23 cellular contexts compared by ENCODE assay signal in genomic region chr22:38124236-38124974, GRCh38. TPM values are rescaled to one million over a fixed set of nuclear protein-coding genes. Genes with fewer than 3 reads are reported as not detected.
DNase-seq lines count a peak whose midpoint lies in the region; ATAC-seq and TF ChIP-seq lines count a peak whose summit lies in the region.
"Had no signal": no experiment of that assay in that cellular context is flagged by ENCODE, and none has a peak within 500 bp of the region (broad histone marks: within the 10 kb centered on the region; RNA-seq: fewer than 3 reads in every experiment).

No MANE protein-coding gene starts in this region.

- H3K79me2 ChIP-seq in mammary epithelial cell (ENCODE audit: insufficient read depth, low read length), result no peaks in the 10 kb centered on the region

- H3K4me3 Mint-ChIP-seq in activated CD4-positive, alpha-beta T cell treated with anti-CD3 and anti-CD28 coated beads for 36 hours, result no peak overlapping the region
- H3K4me3 Mint-ChIP-seq in HFFc6, result no peak overlapping the region
- H3K4me3 Mint-ChIP-seq in neural crest cell, result no peak overlapping the region

- in situ Hi-C loops in mammary epithelial cell (cut with MboI; ENCODE audit: low sequenced_read_pairs in 2 of 2), result no loop called here

- POLR2A ChIA-PET in activated CD4-positive, alpha-beta T cell treated with anti-CD3 and anti-CD28 coated beads for 36 hours (lab: Charles Lee), result no interaction called here

- H3K4me1 Mint-ChIP-seq in activated CD4-positive, alpha-beta T cell treated with anti-CD3 and anti-CD28 coated beads for 36 hours, result no peaks in the 10 kb centered on the region
- H3K4me1 Mint-ChIP-seq in HFFc6 (ENCODE audit: low read depth) (peaks cover 6% of the 10 kb centered on the region), neural crest cell (peaks cover 4% of the 10 kb centered on the region)

- no TSS peak for BruUV-seq in mammary epithelial cell (replicated peaks; lab: Mats Ljungman, UMichigan)

- TF ChIP-seq CTCF in HFFc6 (IDR thresholded peaks at IDR 0.05) (0 out of 2 replicates have a peak, but pooled peaks have one; percentile 24), mammary epithelial cell (conservative IDR thresholded peaks at IDR 0.05 in 1 of 2, IDR thresholded peaks at IDR 0.05 in 1 of 2; ENCODE audit: extremely low read depth in 1 of 2, insufficient read depth in 1 of 2, low read depth in 1 of 2, low read length in 2 of 2) (peak; percentile 4 to 31), neural crest cell (conservative IDR thresholded peaks at IDR 0.05) (no peak)

- no peaks in the 10 kb centered on the region for H3K9me3 Mint-ChIP-seq in activated CD4-positive, alpha-beta T cell treated with anti-CD3 and anti-CD28 coated beads for 36 hours (ENCODE audit: low read depth)
- H3K9me3 Mint-ChIP-seq in HFFc6 (no peaks in the 10 kb centered on the region), neural crest cell (no peaks in the 10 kb centered on the region)

- H3K27ac ChIP-seq in mammary epithelial cell (ENCODE audit: insufficient read depth, low read depth, low read length), result no peak overlapping the region
- H3K27ac ChIP-seq: C4-2B, left lung, prostate gland had no signal

- no peak for DNase-seq in activated CD4-positive, alpha-beta T cell treated with anti-CD3 and anti-CD28 coated beads for 36 hours
- DNase-seq in activated CD4-positive, alpha-beta T cell treated with anti-CD3 and anti-CD28 coated beads, Interleukin-2, amount 50 U/mL, for 1 hour, result no peak
- DNase-seq in HFFc6 (no peak), mammary epithelial cell (peak; percentile 93), neural crest cell (ENCODE audit: low read depth, low spot score) (no peak), HuH-7.5 (ENCODE audit: low spot score) (no peak), NCI-H2227 (lab: John Stamatoyannopoulos, UW; ENCODE audit: unreplicated experiment) (no peak)
- DNase-seq: activated T-cell treated with anti-CD3 and anti-CD28 coated beads for 4 hours; cerebellar nuclear complex; DMS153; effector memory CD4-positive, alpha-beta T cell; Kasumi-1; left lung; NCI-H1436; NCI-H226; SIG-M5; stimulated activated naive CD4-positive, alpha-beta T cell; trophoblast cell had no signal

- CTCF ChIA-PET in activated CD4-positive, alpha-beta T cell treated with anti-CD3 and anti-CD28 coated beads for 36 hours (lab: Charles Lee), result interaction anchor here (0.6 to 1.7 kb wide), 2 partner anchors 10 to 29 kb away, joined by 3 to 5 read pairs; no protein-coding TSS in a partner anchor
- CTCF ChIA-PET in mammary epithelial cell (lab: Charles Lee; ENCODE audit: low non-redundant PET), result no interaction called here

- H2AFZ ChIP-seq in mammary epithelial cell (ENCODE audit: low read depth, low read length), result peak overlapping the region; percentile 60

- peaks cover 4% of the 10 kb centered on the region for H3K36me3 Mint-ChIP-seq in activated CD4-positive, alpha-beta T cell treated with anti-CD3 and anti-CD28 coated beads for 36 hours (ENCODE audit: low read depth)
- H3K36me3 Mint-ChIP-seq in HFFc6 (ENCODE audit: low read depth), result 0 out of 2 replicates have a peak, but pooled peaks cover 4% of the 10 kb centered on the region
- H3K36me3 Mint-ChIP-seq in neural crest cell (ENCODE audit: low read depth), result no peaks in the 10 kb centered on the region

- 44% methylated on average over 11 of the region's 21 CpGs for WGBS in mammary epithelial cell (ENCODE audit: low coverage, missing lambda C conversion rate)

- H3K9me3 ChIP-seq in mammary epithelial cell (replicated peaks; ENCODE audit: insufficient read depth, low read length), result no peaks in the 10 kb centered on the region
- H3K9me3 ChIP-seq: left lung, prostate gland had no signal

- peaks cover 26% of the 10 kb centered on the region for H3K4me1 ChIP-seq in mammary epithelial cell (ENCODE audit: insufficient read depth, low read length)
- H3K4me1 ChIP-seq: left lung, prostate gland had no signal

- H3K27me3 Mint-ChIP-seq in activated CD4-positive, alpha-beta T cell treated with anti-CD3 and anti-CD28 coated beads for 36 hours, result no peaks in the 10 kb centered on the region
- H3K27me3 Mint-ChIP-seq in HFFc6 (ENCODE audit: insufficient read depth), result peaks cover 3% of the 10 kb centered on the region; the same call in 1 of the 2 replicates
- H3K27me3 Mint-ChIP-seq in neural crest cell (ENCODE audit: low read depth), result no peaks in the 10 kb centered on the region

- dilution Hi-C loops in mammary epithelial cell (cut with HindIII; ENCODE audit: low sequenced_read_pairs), result no loop called here

- H3K9ac ChIP-seq in mammary epithelial cell (ENCODE audit: insufficient read depth, low read length), result no peak overlapping the region

- intact Hi-C loops in activated CD4-positive, alpha-beta T cell treated with anti-CD3 and anti-CD28 coated beads for 36 hours (cut with DNase I, micrococcal nuclease), result no loop called here
- intact Hi-C loops in mammary epithelial cell (cut with micrococcal nuclease), result loop anchor here (1.0 kb wide), 1 partner anchor 11 kb away; no protein-coding TSS in a partner anchor

- no peak overlapping the region for H3K4me3 ChIP-seq in mammary epithelial cell (replicated peaks in 1 of 3; ENCODE audit: insufficient read depth in 1 of 3, low read depth in 2 of 3, low read length in 3 of 3)
- H3K4me3 ChIP-seq: left lung, prostate gland had no signal

- no peaks in the 10 kb centered on the region for H3K36me3 ChIP-seq in mammary epithelial cell (ENCODE audit: insufficient read depth, low read length)
- H3K36me3 ChIP-seq: prostate gland had no signal

- ATAC-seq in activated CD4-positive, alpha-beta T cell treated with anti-CD3 and anti-CD28 coated beads for 36 hours, result no peak
- no peak for ATAC-seq in GM19397 (IDR thresholded peaks at IDR 0.05; ENCODE audit: unreplicated experiment)
- ATAC-seq: left lung had no signal

- peak overlapping the region; percentile 43 for H3K27ac Mint-ChIP-seq in activated CD4-positive, alpha-beta T cell treated with anti-CD3 and anti-CD28 coated beads for 36 hours
- no peak overlapping the region for H3K27ac Mint-ChIP-seq in HFFc6
- peak overlapping the region; percentile 84 for H3K27ac Mint-ChIP-seq in neural crest cell (ENCODE audit: unreplicated experiment)

- H3K4me2 ChIP-seq in mammary epithelial cell (ENCODE audit: insufficient read depth, low read depth, low read length), result peak overlapping the region; percentile 49

- H4K20me1 ChIP-seq in mammary epithelial cell (ENCODE audit: insufficient read depth, low read length), result no peaks in the 10 kb centered on the region

- no peaks in the 10 kb centered on the region for H3K27me3 ChIP-seq in mammary epithelial cell (ENCODE audit: insufficient read depth, low read length)
- H3K27me3 ChIP-seq: left lung had no signal

RNA-seq across cellular contexts. Expression of gene BAIAP2L2, which starts 13.9 kb away (rescaled TPM):
- under 1 TPM; 0.71 to 0.88 TPM for total RNA-seq in activated CD4-positive, alpha-beta T cell treated with anti-CD3 and anti-CD28 coated beads for 36 hours
- total RNA-seq in HFFc6 (2021; fragmentation: NEBNext Ultra II Directional; extraction: Animal tissue kit (Norgen Biotek cat#: 25700)), result under 1 TPM in 1 of 6 experiments, not detected in 5; 0.08 TPM
- total RNA-seq in mammary epithelial cell (10 to 100 TPM in 1 of 2 donors, 1 to 10 TPM in 1; 2.2 to 10.1 TPM), neural crest cell (0.51 and 0.52 TPM in 2 replicates)
- 5.4 TPM for polyA plus RNA-seq in mammary epithelial cell
- polyA minus RNA-seq in mammary epithelial cell, result 1.1 TPM
- total RNA-seq: A172 had no signal

RNA-seq across cellular contexts. Expression of gene SLC16A8, which starts 40.4 kb away (rescaled TPM):
- total RNA-seq in activated CD4-positive, alpha-beta T cell treated with anti-CD3 and anti-CD28 coated beads for 36 hours, result not detected
- not detected for total RNA-seq in HFFc6 (2021; fragmentation: NEBNext Ultra II Directional; extraction: Animal tissue kit (Norgen Biotek cat#: 25700))
- total RNA-seq in mammary epithelial cell (not detected), neural crest cell (0.26 TPM in 1 of 2 replicates, not detected in the other)
- not detected for polyA plus RNA-seq in mammary epithelial cell
- polyA minus RNA-seq in mammary epithelial cell, result not detected
- total RNA-seq: A172; T-helper 2 cell treated with Interferon-gamma antibody and Interleukin-4, amounts not matched to agents 100 ng/mL and 5 ng/mL, for 36 hours had no signal

RNA-seq across cellular contexts. Expression of gene PLA2G6, which starts 57.2 kb away (rescaled TPM):
- total RNA-seq in activated CD4-positive, alpha-beta T cell treated with anti-CD3 and anti-CD28 coated beads for 36 hours, result 10 to 100 TPM; 54.0 to 57.3 TPM
- 1 to 10 TPM; 4.1 to 6.6 (median 5.3) TPM for total RNA-seq in HFFc6 (2021; fragmentation: NEBNext Ultra II Directional; extraction: Animal tissue kit (Norgen Biotek cat#: 25700))
- total RNA-seq in mammary epithelial cell, result 10 to 100 TPM; 12.8 to 20.2 TPM
- 7.8 TPM for polyA plus RNA-seq in mammary epithelial cell
- 7.9 TPM for polyA minus RNA-seq in mammary epithelial cell
- 11.0 and 14.6 TPM in 2 replicates for total RNA-seq in neural crest cell
